Comparison of ENCODE assay signal across 19 cellular contexts in the genomic region with DNA sequence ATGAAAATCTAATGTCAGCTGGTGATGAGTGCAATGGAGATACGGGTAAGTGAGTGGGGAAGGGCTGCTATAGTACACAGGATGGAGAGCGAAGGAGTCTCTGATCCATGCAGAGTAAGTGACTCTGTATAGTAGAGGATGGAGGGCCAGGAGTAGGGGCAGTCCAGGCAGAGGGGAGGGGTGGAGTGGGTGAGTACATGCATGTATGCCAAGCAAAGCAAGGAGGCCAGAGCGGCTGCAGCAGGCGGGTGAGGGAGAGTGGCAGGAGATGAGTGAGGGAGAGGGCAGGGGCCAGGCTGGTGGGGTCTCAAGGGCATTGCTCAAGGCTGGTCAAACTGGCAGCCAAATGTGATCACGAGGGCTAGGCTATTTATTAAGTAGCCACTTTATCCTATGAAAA.
DNase-seq lines count a peak whose midpoint lies in the region; ATAC-seq and TF ChIP-seq lines count a peak whose summit lies in the region.
"Had no signal": no experiment of that assay in that cellular context is flagged by ENCODE, and none has a peak within 500 bp of the region (broad histone marks: within the 10 kb centered on the region; RNA-seq: fewer than 3 reads in every experiment).

No MANE protein-coding gene starts in this region.

- H3K36me3 ChIP-seq in heart left ventricle (peaks cover 0 to 21% (median 2%) of the 10 kb centered on the region in 9 donors), right atrium auricular region (no peaks in the 10 kb centered on the region)

- H3K4me1 ChIP-seq in heart left ventricle = peaks cover 0 to 13% (median 0%) of the 10 kb centered on the region in 12 donors
- H3K4me1 ChIP-seq in right atrium auricular region = peaks cover 0 to 8% of the 10 kb centered on the region in 2 donors

- H3K9me3 Mint-ChIP-seq in stimulated activated effector memory CD8-positive, alpha-beta T cell treated with anti-CD3 and anti-CD28 coated beads, Interleukin-12 subunit alpha, Interleukin-12 subunit beta, amount 100 ng/mL, for 72 hours = no peaks in the 10 kb centered on the region
- H3K9me3 Mint-ChIP-seq: CD8-positive, alpha-beta memory T cell had no signal

- intact Hi-C loops in heart left ventricle (cut with DNase I) (loop anchor here in 1 of 10 donors (10.0 kb wide), 1 partner anchor 46 kb away; no protein-coding TSS in a partner anchor), left ventricle myocardium superior (cut with micrococcal nuclease) (no loop called here)

- DNase-seq in heart left ventricle = peak in 2 of 5 donors; percentile 36 to 39
- DNase-seq in right atrium auricular region (ENCODE audit: low spot score) = no peak
- peak; percentile 53 for DNase-seq in left ventricle myocardium superior
- DNase-seq in stimulated activated effector memory CD8-positive, alpha-beta T cell treated with anti-CD3 and anti-CD28 coated beads, Interleukin-12 subunit alpha, Interleukin-12 subunit beta, amount 100 ng/mL, for 72 hours (ENCODE audit: low spot score in 2 of 2) = no peak
- no peak for DNase-seq in central memory CD4-positive, alpha-beta T cell
- DNase-seq in NCI-H1694 (lab: John Stamatoyannopoulos, UW) = no peak
- DNase-seq: CD8-positive, alpha-beta memory T cell; COR-L47; DMS 273 treated with DMSO at 0.1 percent for 48 hours; DMS53; DND-41; EL; GM23248; HCEC 1CT; IMR-90 had no signal

- TF ChIP-seq POLR2A in heart left ventricle (IDR thresholded peaks at IDR 0.05) = no peak

- no peaks in the 10 kb centered on the region for H3K27me3 ChIP-seq in heart left ventricle
- H3K27me3 ChIP-seq in right atrium auricular region = no peaks in the 10 kb centered on the region
- H3K27me3 ChIP-seq: BLaER1 treated with 17β-estradiol and CSF1 and Interleukin-3, amounts not matched to agents 10 nM and 100 nM had no signal

- no peak overlapping the region for H3K27ac Mint-ChIP-seq in stimulated activated effector memory CD8-positive, alpha-beta T cell treated with anti-CD3 and anti-CD28 coated beads, Interleukin-12 subunit alpha, Interleukin-12 subunit beta, amount 100 ng/mL, for 72 hours
- H3K27ac Mint-ChIP-seq: B cell; CD8-positive, alpha-beta memory T cell had no signal

- ATAC-seq in heart left ventricle = peak; percentile 47 to 73 (median 60)
- peak; percentile 78 for ATAC-seq in left ventricle myocardium superior
- ATAC-seq in stimulated activated effector memory CD8-positive, alpha-beta T cell treated with anti-CD3 and anti-CD28 coated beads, Interleukin-12 subunit alpha, Interleukin-12 subunit beta, amount 100 ng/mL, for 72 hours = peak; percentile 11
- no peak for ATAC-seq in GM21515 (IDR thresholded peaks at IDR 0.05; ENCODE audit: unreplicated experiment)
- ATAC-seq: GM12878 had no signal

- no peak overlapping the region for H3K4me3 Mint-ChIP-seq in stimulated activated effector memory CD8-positive, alpha-beta T cell treated with anti-CD3 and anti-CD28 coated beads, Interleukin-12 subunit alpha, Interleukin-12 subunit beta, amount 100 ng/mL, for 72 hours
- H3K4me3 Mint-ChIP-seq: B cell; CD8-positive, alpha-beta memory T cell had no signal

- peaks cover 24% of the 10 kb centered on the region for H3K36me3 Mint-ChIP-seq in stimulated activated effector memory CD8-positive, alpha-beta T cell treated with anti-CD3 and anti-CD28 coated beads, Interleukin-12 subunit alpha, Interleukin-12 subunit beta, amount 100 ng/mL, for 72 hours

- no peaks in the 10 kb centered on the region for H3K4me1 Mint-ChIP-seq in stimulated activated effector memory CD8-positive, alpha-beta T cell treated with anti-CD3 and anti-CD28 coated beads, Interleukin-12 subunit alpha, Interleukin-12 subunit beta, amount 100 ng/mL, for 72 hours
- H3K4me1 Mint-ChIP-seq: B cell had no signal

- no peak overlapping the region for H3K4me3 ChIP-seq in heart left ventricle
- H3K4me3 ChIP-seq in right atrium auricular region = no peak overlapping the region
- H3K4me3 ChIP-seq: BLaER1 treated with 17β-estradiol and CSF1 and Interleukin-3, amounts not matched to agents 10 nM and 100 nM; GM12878; GM23248 had no signal

- TF ChIP-seq CTCF in heart left ventricle (IDR thresholded peaks at IDR 0.05) (no peak), right atrium auricular region (IDR thresholded peaks at IDR 0.05) (no peak)

- 54 to 58% (median 56%) methylated on average over 5 of the region's 5 CpGs for WGBS in heart left ventricle, 4 donors

- H3K9me3 ChIP-seq in heart left ventricle (no peaks in the 10 kb centered on the region), right atrium auricular region (no peaks in the 10 kb centered on the region)
- H3K9me3 ChIP-seq: BLaER1 treated with 17β-estradiol and CSF1 and Interleukin-3, amounts not matched to agents 10 nM and 100 nM had no signal

- H3K27ac ChIP-seq in heart left ventricle = no peak overlapping the region
- H3K27ac ChIP-seq in right atrium auricular region = peak overlapping the region in 1 of 2 donors; percentile 12
- H3K27ac ChIP-seq: BLaER1 treated with 17β-estradiol and CSF1 and Interleukin-3, amounts not matched to agents 10 nM and 100 nM; GM23248 had no signal
